17 cellular contexts compared by ENCODE assay signal in the genomic region with DNA sequence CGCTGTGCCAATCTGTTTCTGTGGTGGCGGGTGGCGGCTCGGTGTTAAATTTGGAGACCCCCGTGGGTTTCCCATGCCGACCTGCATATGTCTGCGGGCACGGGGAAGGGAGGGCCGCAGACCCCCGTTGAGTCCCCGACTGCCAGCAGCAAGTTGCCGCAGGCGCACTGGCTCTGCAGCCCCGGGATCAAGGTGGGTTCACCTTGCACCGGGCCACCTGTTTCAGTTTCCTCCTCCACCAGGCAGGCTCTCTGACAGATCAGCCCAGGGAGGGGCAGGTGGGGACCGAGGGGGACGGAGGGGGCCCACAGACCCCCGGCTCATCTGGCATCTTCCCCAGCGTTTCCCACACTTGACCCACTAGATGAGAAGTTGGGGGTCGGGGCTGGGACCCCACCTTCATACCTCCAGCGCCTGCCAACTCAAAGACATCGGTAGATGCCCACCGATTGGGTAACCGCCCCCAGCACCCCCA.
DNase-seq lines count a peak whose midpoint lies in the region; ATAC-seq, FAIRE-seq and TF ChIP-seq lines count a peak whose summit lies in the region.
"Had no signal": no experiment of that assay in that cellular context is flagged by ENCODE, and none has a peak within 500 bp of the region (broad histone marks: within the 10 kb centered on the region; RNA-seq: fewer than 3 reads in every experiment).

No MANE protein-coding gene starts in this region.

- H3K4me3 ChIP-seq in kidney (ENCODE audit: low read length in 2 of 2) (peak overlapping the region; percentile 29 to 49), smooth muscle cell (no peak overlapping the region)

- H3K9me3 Mint-ChIP-seq in CD14-positive monocyte (peaks cover 0 to 1% (median 0%) of the 10 kb centered on the region in 7 donors), brain (peaks cover 0 to 5% (median 0%) of the 10 kb centered on the region in 5 experiments)
- H3K9me3 Mint-ChIP-seq: activated CD4-positive, alpha-beta memory T cell treated with anti-CD3 and anti-CD28 coated beads, Interleukin-2, amount 10 ng/mL, durations not matched to agents 7 days and 5 days; activated naive CD8-positive, alpha-beta T cell treated with anti-CD3 and anti-CD28 coated beads, Interleukin-2, amount 10 ng/mL, durations not matched to agents 7 days and 5 days; stimulated activated naive B cell treated with anti-CD40 and anti-IgM and Interleukin-4, amounts not matched to agents 10 μg/mL and 1 μg/mL and 100 μg/mL, for 72 hours had no signal

- peaks cover 82% of the 10 kb centered on the region for H4K20me1 ChIP-seq in smooth muscle cell (ENCODE audit: low read depth)

- 91% methylated on average over 21 of the region's 24 CpGs for WGBS in smooth muscle cell (ENCODE audit: low lambda C conversion rate)

- peak overlapping the region; percentile 81 for H3K4me2 ChIP-seq in smooth muscle cell

- no peak overlapping the region for H2AFZ ChIP-seq in smooth muscle cell (ENCODE audit: low read depth)

- ATAC-seq in HG02588 (IDR thresholded peaks at IDR 0.05; ENCODE audit: unreplicated experiment) (no peak), GM18520 (IDR thresholded peaks at IDR 0.05; ENCODE audit: unreplicated experiment) (no peak)
- ATAC-seq: gastroesophageal sphincter; stimulated activated naive B cell treated with anti-CD40 and anti-IgM and Interleukin-4, amounts not matched to agents 10 μg/mL and 1 μg/mL and 100 μg/mL, for 72 hours had no signal

- TF ChIP-seq CTCF in CD14-positive monocyte (IDR thresholded peaks at IDR 0.05): no peak
- no peak for TF ChIP-seq CTCF in brain (conservative IDR thresholded peaks at IDR 0.05)
- no peak for TF ChIP-seq CTCF in kidney (IDR thresholded peaks at IDR 0.05; ENCODE audit: borderline replicate concordance, extremely low read depth, insufficient read depth)
- TF ChIP-seq CTCF in smooth muscle cell (IDR thresholded peaks at IDR 0.05; ENCODE audit: borderline replicate concordance, insufficient read depth, poor library complexity, severe bottlenecking): no peak

- H3K27ac Mint-ChIP-seq in CD14-positive monocyte: peak overlapping the region in 4 of 7 donors; percentile 10 to 82 (median 64)
- H3K27ac Mint-ChIP-seq in brain: peak overlapping the region in 4 of 5 experiments; percentile 18 to 91 (median 47)
- H3K27ac Mint-ChIP-seq: activated CD4-positive, alpha-beta memory T cell treated with anti-CD3 and anti-CD28 coated beads, Interleukin-2, amount 10 ng/mL, durations not matched to agents 7 days and 5 days; activated naive CD8-positive, alpha-beta T cell treated with anti-CD3 and anti-CD28 coated beads, Interleukin-2, amount 10 ng/mL, durations not matched to agents 7 days and 5 days had no signal

- no peaks in the 10 kb centered on the region for H3K27me3 ChIP-seq in smooth muscle cell (ENCODE audit: low read depth)
- H3K27me3 ChIP-seq: gastroesophageal sphincter, Peyer's patch had no signal

- peaks cover 0 to 20% of the 10 kb centered on the region in 2 donors for H3K36me3 ChIP-seq in kidney (ENCODE audit: control insufficient read depth in 1 of 2, insufficient read depth in 2 of 2, low read length in 2 of 2)
- no peaks in the 10 kb centered on the region for H3K36me3 ChIP-seq in smooth muscle cell (ENCODE audit: low read depth)

- peaks cover 84% of the 10 kb centered on the region for H3K79me2 ChIP-seq in smooth muscle cell (ENCODE audit: low read depth)

- no peak overlapping the region for H3K4me3 Mint-ChIP-seq in CD14-positive monocyte
- H3K4me3 Mint-ChIP-seq in brain: peak overlapping the region in 1 of 5 experiments; percentile 27
- H3K4me3 Mint-ChIP-seq: activated CD4-positive, alpha-beta memory T cell treated with anti-CD3 and anti-CD28 coated beads, Interleukin-2, amount 10 ng/mL, durations not matched to agents 7 days and 5 days; activated naive CD8-positive, alpha-beta T cell treated with anti-CD3 and anti-CD28 coated beads, Interleukin-2, amount 10 ng/mL, durations not matched to agents 7 days and 5 days; stimulated activated naive B cell treated with anti-CD40 and anti-IgM and Interleukin-4, amounts not matched to agents 10 μg/mL and 1 μg/mL and 100 μg/mL, for 72 hours had no signal

- intact Hi-C loops in CD14-positive monocyte (cut with micrococcal nuclease) (no loop called here), kidney (cut with DNase I) (no loop called here)

- H3K27me3 Mint-ChIP-seq in CD14-positive monocyte (ENCODE audit: low read depth in 3 of 3): no peaks in the 10 kb centered on the region
- no peaks in the 10 kb centered on the region for H3K27me3 Mint-ChIP-seq in brain
- H3K27me3 Mint-ChIP-seq: activated CD4-positive, alpha-beta memory T cell treated with anti-CD3 and anti-CD28 coated beads, Interleukin-2, amount 10 ng/mL, durations not matched to agents 7 days and 5 days; activated naive CD8-positive, alpha-beta T cell treated with anti-CD3 and anti-CD28 coated beads, Interleukin-2, amount 10 ng/mL, durations not matched to agents 7 days and 5 days; stimulated activated naive B cell treated with anti-CD40 and anti-IgM and Interleukin-4, amounts not matched to agents 10 μg/mL and 1 μg/mL and 100 μg/mL, for 72 hours had no signal

- H3K9ac ChIP-seq in kidney (ENCODE audit: low read length in 2 of 2) (peak overlapping the region in 1 of 2 donors; percentile 51), smooth muscle cell (ENCODE audit: low read depth) (peak overlapping the region; percentile 62)

- no peaks in the 10 kb centered on the region for H3K9me3 ChIP-seq in kidney (ENCODE audit: control insufficient read depth in 1 of 2, low read length in 2 of 2)
- H3K9me3 ChIP-seq in smooth muscle cell (replicated peaks; ENCODE audit: low read depth): no peaks in the 10 kb centered on the region
- H3K9me3 ChIP-seq: gastroesophageal sphincter, Peyer's patch had no signal

- peak overlapping the region; percentile 48 to 84 for H3K27ac ChIP-seq in kidney (ENCODE audit: low read depth in 2 of 2, low read length in 2 of 2)
- peak overlapping the region; percentile 87 for H3K27ac ChIP-seq in smooth muscle cell (ENCODE audit: low read depth)
- H3K27ac ChIP-seq: Peyer's patch had no signal

- H3K4me1 Mint-ChIP-seq in CD14-positive monocyte (peaks cover 26% of the 10 kb centered on the region), brain (peaks cover 57% of the 10 kb centered on the region)
- H3K4me1 Mint-ChIP-seq: activated naive CD8-positive, alpha-beta T cell treated with anti-CD3 and anti-CD28 coated beads, Interleukin-2, amount 10 ng/mL, durations not matched to agents 7 days and 5 days had no signal

- peaks cover 15% of the 10 kb centered on the region for H3F3A ChIP-seq in smooth muscle cell (ENCODE audit: low read depth)

- DNase-seq in CD14-positive monocyte (ENCODE audit: low spot score): no peak
- no peak for DNase-seq in kidney
- no peak for DNase-seq in smooth muscle cell (lab: John Stamatoyannopoulos, UW; ENCODE audit: unreplicated experiment)
- DNase-seq in hippocampal formation (lab: John Stamatoyannopoulos, UW): no peak
- DNase-seq in NCI-H226: no peak
- DNase-seq: activated CD4-positive, alpha-beta memory T cell treated with anti-CD3 and anti-CD28 coated beads, Interleukin-2, amount 10 ng/mL, durations not matched to agents 7 days and 5 days; activated naive CD8-positive, alpha-beta T cell treated with anti-CD3 and anti-CD28 coated beads, Interleukin-2, amount 10 ng/mL, durations not matched to agents 7 days and 5 days; activated T-cell treated with anti-CD3 and anti-CD28 coated beads, Interleukin-2, amount 50 U/mL, for 48 hours; NCI-H2029 treated with DMSO at 0.1 percent for 48 hours; nucleus accumbens; stimulated activated naive B cell treated with anti-CD40 and anti-IgM and Interleukin-4, amounts not matched to agents 10 μg/mL and 1 μg/mL and 100 μg/mL, for 72 hours had no signal

- H3K4me1 ChIP-seq in kidney (ENCODE audit: control insufficient read depth in 1 of 2, insufficient read depth in 1 of 2, low read depth in 1 of 2, low read length in 2 of 2): peaks cover 5 to 12% of the 10 kb centered on the region in 2 donors
- H3K4me1 ChIP-seq in smooth muscle cell (ENCODE audit: low read depth): peaks cover 8% of the 10 kb centered on the region

- FAIRE-seq in kidney (lab: Jason Lieb, UNC): no peak
- FAIRE-seq: urothelium cell line had no signal

- H3K36me3 Mint-ChIP-seq in CD14-positive monocyte (peaks cover 34 to 64% of the 10 kb centered on the region in 2 donors), brain (peaks cover 33% of the 10 kb centered on the region)
- H3K36me3 Mint-ChIP-seq: activated naive CD8-positive, alpha-beta T cell treated with anti-CD3 and anti-CD28 coated beads, Interleukin-2, amount 10 ng/mL, durations not matched to agents 7 days and 5 days had no signal
